ENCODE assay signal across 15 cellular contexts in genomic region chr13:44651209-44651608, GRCh38.
"Had no signal": no experiment of that assay in that cellular context is flagged by ENCODE, and none has a peak within 500 bp of the region (broad histone marks: within the 10 kb centered on the region; RNA-seq: fewer than 3 reads in every experiment).

No MANE protein-coding gene starts in this region.

- H3K27me3 ChIP-seq: neural progenitor cell, transverse colon, vagina had no signal

- H3K27ac ChIP-seq: esophagus squamous epithelium, neural progenitor cell, prostate gland, transverse colon, vagina, WERI-Rb-1 had no signal

- H3K4me1 ChIP-seq: prostate gland, transverse colon, vagina had no signal

- H3K36me3 ChIP-seq: esophagus squamous epithelium, neural progenitor cell, prostate gland, transverse colon, vagina, WERI-Rb-1 had no signal

- H3K4me3 ChIP-seq: esophagus squamous epithelium, neural progenitor cell, prostate gland, transverse colon, vagina had no signal

- H3K9me3 ChIP-seq: esophagus squamous epithelium, prostate gland, transverse colon, vagina had no signal

- ATAC-seq: naive thymus-derived CD4-positive, alpha-beta T cell had no signal

- H2AFZ ChIP-seq: neural progenitor cell had no signal

- H3K9ac ChIP-seq: neural progenitor cell had no signal

- H3K4me2 ChIP-seq: neural progenitor cell had no signal

- DNase-seq: activated CD4-positive, alpha-beta T cell treated with anti-CD3 and anti-CD28 coated beads for 1 hour; activated CD4-positive, alpha-beta T cell treated with anti-CD3 and anti-CD28 coated beads, Interleukin-2, amount 50 U/mL, for 4 hours; activated T-cell treated with anti-CD3 and anti-CD28 coated beads for 4 hours; anterior cingulate cortex; cortex of kidney; esophagus squamous epithelium; mesendoderm; naive thymus-derived CD4-positive, alpha-beta T cell; right cardiac atrium; stimulated activated CD4-positive, alpha-beta T cell treated with anti-CD3 and anti-CD28 coated beads, Interleukin-2, amount 100 ng/mL, for 48 hours; transverse colon; WERI-Rb-1 had no signal
